20 cellular contexts compared by ENCODE assay signal in the genomic region with DNA sequence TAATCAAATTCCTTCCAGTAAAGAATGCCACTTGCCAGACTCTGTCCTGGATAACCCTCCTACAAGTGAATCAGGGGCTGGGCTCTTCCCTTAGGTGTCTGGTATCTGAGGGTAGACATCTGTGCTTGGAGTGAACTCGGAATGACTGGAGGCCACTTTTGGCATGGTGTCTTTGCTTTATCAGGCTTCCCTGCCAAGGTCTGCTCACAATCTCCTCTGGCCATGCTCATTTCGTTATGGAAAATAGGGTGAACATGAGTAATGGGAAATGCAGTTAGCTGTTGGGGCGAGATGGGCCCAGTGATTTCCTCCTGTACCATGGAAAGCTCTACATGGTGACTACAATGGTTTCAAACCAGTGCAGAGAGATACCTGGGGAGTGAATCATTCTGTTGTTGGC.
A peak's percentile ranks its signal among the peaks of the same experiment; 100 is the strongest.
DNase-seq lines count a peak whose midpoint lies in the region; ATAC-seq, FAIRE-seq and TF ChIP-seq lines count a peak whose summit lies in the region.
"Had no signal": no experiment of that assay in that cellular context is flagged by ENCODE, and none has a peak within 500 bp of the region (broad histone marks: within the 10 kb centered on the region; RNA-seq: fewer than 3 reads in every experiment).

No MANE protein-coding gene starts in this region.

- WGBS in A549 (ENCODE audit: missing lambda C conversion rate): 0% methylated on average over 3 of the region's 3 CpGs

- no peak overlapping the region for H3K4me2 ChIP-seq in A549

- POLR2A ChIA-PET in A549 (lab: Yijun Ruan, JAX): no interaction called here

- H3K9me3 ChIP-seq in A549: no peaks in the 10 kb centered on the region
- no peaks in the 10 kb centered on the region for H3K9me3 ChIP-seq in RWPE2 (ENCODE audit: severe bottlenecking)
- H3K9me3 ChIP-seq in tibial artery: peaks cover 0 to 3% (median 0%) of the 10 kb centered on the region in 3 donors

- no peak for TF ChIP-seq CTCF in A549 (IDR thresholded peaks at IDR 0.05)
- no peak for TF ChIP-seq CTCF in RWPE2 (IDR thresholded peaks at IDR 0.05; ENCODE audit: poor library complexity, severe bottlenecking)
- TF ChIP-seq CTCF in tibial artery (IDR thresholded peaks at IDR 0.05): no peak

- TF ChIP-seq EP300 in A549 (IDR thresholded peaks at IDR 0.05): no peak

- intact Hi-C loops in tibial artery (cut with DNase I; ENCODE audit: low total_unique reads): no loop called here

- H3K36me3 ChIP-seq in RWPE2 (ENCODE audit: low read depth): no peaks in the 10 kb centered on the region
- H3K36me3 ChIP-seq in tibial artery: no peaks in the 10 kb centered on the region

- no peak for FAIRE-seq in A549 (lab: Jason Lieb, UNC)
- FAIRE-seq: G401.6, GM12892, GM19239, H1 had no signal

- H3K4me3 ChIP-seq in A549 (no peak overlapping the region), RWPE2 (ENCODE audit: severe bottlenecking) (no peak overlapping the region), tibial artery (no peak overlapping the region)
- H3K4me3 ChIP-seq: GM23248 had no signal

- 0 out of 2 replicates have a peak, but pooled peaks have one; percentile 1 for TF ChIP-seq POLR2A in A549 (IDR thresholded peaks at IDR 0.05; ENCODE audit: low read length)
- no peak for TF ChIP-seq POLR2A in erythroblast (IDR thresholded peaks at IDR 0.05; ENCODE audit: low read length)

- no peaks in the 10 kb centered on the region for H3K4me1 ChIP-seq in A549
- no peaks in the 10 kb centered on the region for H3K4me1 ChIP-seq in RWPE2 (ENCODE audit: insufficient read depth, poor library complexity, severe bottlenecking)
- no peaks in the 10 kb centered on the region for H3K4me1 ChIP-seq in tibial artery

- H3K27me3 ChIP-seq in RWPE2 (ENCODE audit: insufficient read depth, poor library complexity, severe bottlenecking) (no peaks in the 10 kb centered on the region), tibial artery (no peaks in the 10 kb centered on the region)

- CTCF ChIA-PET in A549 (lab: Yijun Ruan, JAX): no interaction called here

- H3K27ac ChIP-seq in A549 (no peak overlapping the region), RWPE2 (ENCODE audit: poor library complexity, severe bottlenecking) (no peak overlapping the region), tibial artery (no peak overlapping the region)
- H3K27ac ChIP-seq: GM23248 had no signal

- no peak for DNase-seq in A549 (ENCODE audit: low read depth in 1 of 2, low spot score in 1 of 2)
- no peak for DNase-seq in RWPE2 (ENCODE audit: low spot score)
- peak; percentile 16 to 39 for DNase-seq in erythroblast (lab: John Stamatoyannopoulos, UW)
- DNase-seq in stimulated activated naive CD8-positive, alpha-beta T cell treated with anti-CD3 and anti-CD28 coated beads, Interleukin-15, Interleukin-2, amounts not matched to agents 100 U/mL and 50 U/mL, for 24 hours: no peak
- DNase-seq in tibial artery: no peak
- DNase-seq: 8988T; C1 segment of cervical spinal cord; Calu3; CD4-positive, alpha-beta memory T cell; COR-L47; DMS53; DND-41; GM23248; H7; HCEC 1CT had no signal

- ATAC-seq in A549: no peak
- ATAC-seq in RWPE2 (ENCODE audit: low read depth): peak; percentile 38; the same call in 1 of the 3 replicates
- no peak for ATAC-seq in stimulated activated naive CD8-positive, alpha-beta T cell treated with anti-CD3 and anti-CD28 coated beads, Interleukin-15, Interleukin-2, amounts not matched to agents 100 U/mL and 50 U/mL, for 24 hours
- no peak for ATAC-seq in HG03457 (IDR thresholded peaks at IDR 0.05; ENCODE audit: unreplicated experiment)

- no peak for TF ChIP-seq RAD21 in A549 (conservative IDR thresholded peaks at IDR 0.05 in 1 of 2, IDR thresholded peaks at IDR 0.05 in 1 of 2)

TF ChIP-seq in A549, 52 proteins besides CTCF, POLR2A, EP300 and RAD21:
- TF ChIP-seq FOSL2 (IDR thresholded peaks at IDR 0.05): no peak
- no peak for TF ChIP-seq FOSL2 (CRISPR knock-in tag; IDR thresholded peaks at IDR 0.05)
- TF ChIP-seq EHMT2 (IDR thresholded peaks at IDR 0.05; ENCODE audit: low read depth): no peak

Comparison
In these comparisons a context has a peak if more than half of its experiments do, and no peak if none do; other contexts are left out.
1. DNase-seq: peak in erythroblast (2 of 2); none in A549 (0 of 2), RWPE2 (single experiment), stimulated activated naive CD8-positive, alpha-beta T cell treated with anti-CD3 and anti-CD28 coated beads, Interleukin-15, Interleukin-2, amounts not matched to agents 100 U/mL and 50 U/mL, for 24 hours (single experiment) and tibial artery (0 of 2).